In the genomic region with DNA sequence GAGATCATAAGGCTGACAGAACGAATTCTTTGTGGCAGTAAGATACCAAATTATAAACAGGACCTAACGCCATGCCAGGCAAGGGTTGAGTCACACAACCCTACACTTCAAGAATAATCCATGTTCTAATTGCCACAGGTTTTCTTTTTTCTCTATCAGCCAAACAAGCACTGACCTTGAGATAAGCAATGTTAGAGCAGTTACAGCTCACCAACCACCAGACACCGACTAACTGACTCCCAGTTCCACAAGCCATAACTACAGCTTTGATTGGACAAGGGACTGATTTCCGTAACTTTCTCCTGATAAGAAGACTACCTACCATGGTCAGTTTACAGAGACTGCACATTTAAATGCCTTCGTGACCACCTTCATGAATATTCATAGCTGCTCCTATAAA, we compare ENCODE assay signal across 22 cellular contexts.
"Had no signal": no experiment of that assay in that cellular context is flagged by ENCODE, and none has a peak within 500 bp of the region (broad histone marks: within the 10 kb centered on the region; RNA-seq: fewer than 3 reads in every experiment).

No MANE protein-coding gene starts in this region.

- H3K4me1 ChIP-seq: left lung, psoas muscle, sigmoid colon, tibial nerve, upper lobe of left lung had no signal

- H3K9me3 ChIP-seq: left lung, psoas muscle, sigmoid colon, thoracic aorta, tibial nerve, upper lobe of left lung had no signal

- H3K36me3 ChIP-seq: left lung, sigmoid colon, thoracic aorta, tibial nerve, upper lobe of left lung had no signal

- H3K4me3 ChIP-seq: coronary artery, left lung, psoas muscle, sigmoid colon, thoracic aorta, tibial nerve, upper lobe of left lung had no signal

- H3K27ac Mint-ChIP-seq: effector memory CD8-positive, alpha-beta T cell; mesothelial cell of epicardium; naive thymus-derived CD4-positive, alpha-beta T cell; nephron progenitor cell; stimulated activated memory B cell treated with anti-CD40 and anti-IgM and Interleukin-4, amounts not matched to agents 10 μg/mL and 1 μg/mL and 100 μg/mL, for 72 hours had no signal

- H3K27ac ChIP-seq: coronary artery, left lung, psoas muscle, sigmoid colon, thoracic aorta, tibial nerve, upper lobe of left lung had no signal

- H3K36me3 Mint-ChIP-seq: mesothelial cell of epicardium; stimulated activated memory B cell treated with anti-CD40 and anti-IgM and Interleukin-4, amounts not matched to agents 10 μg/mL and 1 μg/mL and 100 μg/mL, for 72 hours had no signal

- H3K9me3 Mint-ChIP-seq: effector memory CD8-positive, alpha-beta T cell; mesothelial cell of epicardium; stimulated activated memory B cell treated with anti-CD40 and anti-IgM and Interleukin-4, amounts not matched to agents 10 μg/mL and 1 μg/mL and 100 μg/mL, for 72 hours had no signal

- H3K27me3 ChIP-seq: upper lobe of left lung had no signal

- H3K4me1 Mint-ChIP-seq: naive thymus-derived CD4-positive, alpha-beta T cell; stimulated activated memory B cell treated with anti-CD40 and anti-IgM and Interleukin-4, amounts not matched to agents 10 μg/mL and 1 μg/mL and 100 μg/mL, for 72 hours had no signal

- DNase-seq: dermis blood vessel endothelial cell; effector memory CD8-positive, alpha-beta T cell; left cardiac atrium; left lung; mesenchymal stem cell; naive thymus-derived CD4-positive, alpha-beta T cell; nephron progenitor cell; nucleus accumbens; posterior cingulate gyrus; psoas muscle; right cardiac atrium; sigmoid colon; stimulated activated CD4-positive, alpha-beta T cell treated with anti-CD3 and anti-CD28 coated beads, Interleukin-2, amount 100 ng/mL, for 24 hours; stimulated activated CD4-positive, alpha-beta T cell treated with anti-CD3 and anti-CD28 coated beads, Interleukin-4, amount 100 ng/mL, for 24 hours; stimulated activated naive CD8-positive, alpha-beta T cell treated with anti-CD3 and anti-CD28 coated beads, Interleukin-15, Interleukin-2, amounts not matched to agents 100 U/mL and 50 U/mL, for 24 hours; substantia nigra; upper lobe of left lung had no signal

- ATAC-seq: effector memory CD8-positive, alpha-beta T cell; left lung; naive thymus-derived CD4-positive, alpha-beta T cell; psoas muscle; right cardiac atrium; stimulated activated memory B cell treated with anti-CD40 and anti-IgM and Interleukin-4, amounts not matched to agents 10 μg/mL and 1 μg/mL and 100 μg/mL, for 72 hours; stimulated activated naive CD8-positive, alpha-beta T cell treated with anti-CD3 and anti-CD28 coated beads, Interleukin-15, Interleukin-2, amounts not matched to agents 100 U/mL and 50 U/mL, for 24 hours had no signal

- H3K4me3 Mint-ChIP-seq: effector memory CD8-positive, alpha-beta T cell; mesothelial cell of epicardium; naive thymus-derived CD4-positive, alpha-beta T cell; nephron progenitor cell; stimulated activated memory B cell treated with anti-CD40 and anti-IgM and Interleukin-4, amounts not matched to agents 10 μg/mL and 1 μg/mL and 100 μg/mL, for 72 hours had no signal
